19 cellular contexts compared by ENCODE assay signal in genomic region chr5:2542026-2542425, GRCh38.
"Had no signal": no experiment of that assay in that cellular context is flagged by ENCODE, and none has a peak within 500 bp of the region (broad histone marks: within the 10 kb centered on the region; RNA-seq: fewer than 3 reads in every experiment).

No MANE protein-coding gene starts in this region.

- H3K27ac ChIP-seq: dorsolateral prefrontal cortex, ovary, right lobe of liver, thoracic aorta, tibial nerve, vagina had no signal

- ATAC-seq: left lobe of liver; mucosa of descending colon; right lobe of liver; stimulated activated naive B cell treated with anti-CD40 and anti-IgM and Interleukin-4, amounts not matched to agents 10 μg/mL and 1 μg/mL and 100 μg/mL, for 72 hours had no signal

- H3K36me3 ChIP-seq: ovary, right lobe of liver, thoracic aorta, tibial nerve, vagina had no signal

- DNase-seq: dorsolateral prefrontal cortex; effector CD4-positive, alpha-beta T cell; kidney; mesenchymal stem cell; mucosa of descending colon; naive B cell; occipital lobe; ovary; retina; small intestine; stimulated activated CD4-positive, alpha-beta T cell treated with anti-CD3 and anti-CD28 coated beads, Interleukin-15, amount 100 ng/mL, for 24 hours; stimulated activated CD4-positive, alpha-beta T cell treated with anti-CD3 and anti-CD28 coated beads, Interleukin-2, amount 100 ng/mL, for 48 hours; stimulated activated naive B cell treated with anti-CD40 and anti-IgM and Interleukin-4, amounts not matched to agents 10 μg/mL and 1 μg/mL and 100 μg/mL, for 72 hours had no signal

- H3K4me1 ChIP-seq: right lobe of liver, tibial nerve, vagina had no signal

- FAIRE-seq: frontal cortex, kidney, small intestine had no signal

- H3K9me3 ChIP-seq: ovary, right lobe of liver, thoracic aorta, vagina had no signal

- H3K27me3 ChIP-seq: ovary, right lobe of liver, tibial nerve, vagina had no signal

- H3K4me3 ChIP-seq: dorsolateral prefrontal cortex, mucosa of descending colon, ovary, right lobe of liver, thoracic aorta, tibial nerve, vagina had no signal
